Comparison of ENCODE assay signal across 24 cellular contexts in the genomic region with DNA sequence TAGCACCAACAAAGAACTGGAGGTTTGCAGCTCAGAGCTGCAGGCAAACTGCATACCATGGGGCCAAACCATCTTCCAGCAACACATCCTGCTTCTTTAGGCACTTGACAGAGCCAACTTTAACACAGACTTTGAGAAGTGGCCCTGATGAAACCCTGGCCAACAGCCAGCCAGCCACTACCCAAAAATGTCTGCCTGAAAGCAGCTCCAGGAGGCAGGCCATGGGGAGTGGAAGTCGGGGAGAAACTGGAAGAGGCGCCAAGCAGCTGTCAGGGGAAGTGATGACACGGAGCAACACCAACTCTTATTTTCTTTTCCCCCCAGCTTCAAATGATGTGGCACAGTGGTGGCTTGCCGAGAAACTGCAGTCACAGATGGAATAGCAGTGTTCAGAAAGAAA.
"Had no signal": no experiment of that assay in that cellular context is flagged by ENCODE, and none has a peak within 500 bp of the region (broad histone marks: within the 10 kb centered on the region; RNA-seq: fewer than 3 reads in every experiment).

No MANE protein-coding gene starts in this region.

- H3K27me3 ChIP-seq: esophagus squamous epithelium, ovary, stomach, thyroid gland, vagina had no signal

- H3K27ac ChIP-seq: esophagus squamous epithelium, ovary, stomach, thyroid gland, vagina had no signal

- H3K9me3 ChIP-seq: thyroid gland, vagina had no signal

- ATAC-seq: effector memory CD8-positive, alpha-beta T cell; natural killer cell; sciatic nerve; stimulated activated effector memory CD8-positive, alpha-beta T cell treated with anti-CD3 and anti-CD28 coated beads, Interleukin-12 subunit alpha, Interleukin-12 subunit beta, amount 100 ng/mL, for 72 hours had no signal

- H3K4me3 ChIP-seq: esophagus squamous epithelium, ovary, stomach, thyroid gland, vagina had no signal

- DNase-seq: cerebellar nuclear complex; cortex of kidney; effector memory CD8-positive, alpha-beta T cell; erythroblast; esophagus squamous epithelium; head of caudate nucleus; hippocampal formation; kidney glomerular epithelial cell; mesendoderm; midbrain; natural killer cell; occipital lobe; ovary; posterior cingulate gyrus; retina; stimulated activated CD4-positive, alpha-beta T cell treated with anti-CD3 and anti-CD28 coated beads, Interleukin-2, amount 100 ng/mL, for 24 hours; stimulated activated CD4-positive, alpha-beta T cell treated with anti-CD3 and anti-CD28 coated beads, Interleukin-4, amount 100 ng/mL, for 24 hours; stimulated activated naive CD4-positive, alpha-beta T cell treated with Interleukin-2 at 50 U/mL for 16 hours; stomach; thyroid gland; trophoblast cell had no signal

- H3K4me1 ChIP-seq: stomach, thyroid gland, vagina had no signal

- H3K36me3 ChIP-seq: esophagus squamous epithelium, ovary, stomach, thyroid gland, vagina had no signal
